In the genomic region with DNA sequence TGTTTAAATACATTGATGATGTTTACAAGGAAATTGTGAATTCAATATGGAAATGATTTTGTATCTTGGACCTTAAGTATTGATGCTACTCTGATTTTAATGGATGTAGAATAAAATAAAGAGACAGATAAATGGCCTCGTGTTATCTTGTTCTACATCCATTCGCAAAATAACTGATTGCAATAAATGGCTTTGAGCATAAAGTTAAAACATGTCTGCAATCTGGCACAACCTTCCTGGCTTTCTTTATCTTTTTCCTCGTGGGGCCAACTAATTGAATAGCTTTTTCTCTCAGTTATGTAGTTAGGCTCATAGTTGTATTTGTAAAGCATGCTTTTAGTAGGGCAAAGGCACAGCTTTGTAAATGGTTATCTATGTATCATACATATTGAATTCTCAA, we compare ENCODE assay signal across 31 cellular contexts.
"Had no signal": no experiment of that assay in that cellular context is flagged by ENCODE, and none has a peak within 500 bp of the region (broad histone marks: within the 10 kb centered on the region; RNA-seq: fewer than 3 reads in every experiment).

No MANE protein-coding gene starts in this region.

- H3K27ac ChIP-seq: adrenal gland, ascending aorta, body of pancreas, brain microvascular endothelial cell, breast epithelium, cardiac muscle cell had no signal

- H3K4me1 ChIP-seq: adrenal gland, ascending aorta, body of pancreas, breast epithelium had no signal

- H3K4me3 ChIP-seq: adrenal gland, ascending aorta, body of pancreas, breast epithelium, cardiac muscle cell had no signal

- H3K9me3 ChIP-seq: adrenal gland, ascending aorta, body of pancreas, breast epithelium had no signal

- H3K27me3 ChIP-seq: adrenal gland, ascending aorta, body of pancreas, brain microvascular endothelial cell, breast epithelium, cardiac muscle cell had no signal

- H3K36me3 ChIP-seq: adrenal gland, ascending aorta, brain microvascular endothelial cell, breast epithelium, cardiac muscle cell had no signal

- DNase-seq: activated effector memory CD4-positive, alpha-beta T cell treated with anti-CD3 and anti-CD28 coated beads, Interleukin-2, amount 50 U/mL, for 16 hours; activated effector memory CD4-positive, alpha-beta T cell treated with Interleukin-2 at 50 U/mL for 16 hours; activated gamma-delta T cell; activated gamma-delta T cell treated with Interleukin-2 at 50 U/mL for 16 hours; activated naive CD4-positive, alpha-beta T cell; activated naive CD4-positive, alpha-beta T cell treated with anti-CD3 and anti-CD28 coated beads for 36 hours; activated naive CD4-positive, alpha-beta T cell treated with anti-CD3 and anti-CD28 coated beads, Interleukin-2, amount 10 ng/mL, durations not matched to agents 7 days and 5 days; activated naive CD4-positive, alpha-beta T cell treated with anti-CD3 and anti-CD28 coated beads, Interleukin-2, amount 50 U/mL, for 16 hours; activated naive CD4-positive, alpha-beta T cell treated with Interleukin-2 at 50 U/mL for 16 hours; activated naive CD8-positive, alpha-beta T cell treated with anti-CD3 and anti-CD28 coated beads for 36 hours; activated naive CD8-positive, alpha-beta T cell treated with anti-CD3 and anti-CD28 coated beads, Interleukin-2, amount 10 ng/mL, durations not matched to agents 7 days and 5 days; activated naive CD8-positive, alpha-beta T cell treated with anti-CD3 and anti-CD28 coated beads, Interleukin-2, amount 50 U/mL, for 24 hours; activated T-cell treated with anti-CD3 and anti-CD28 coated beads, Interleukin-2, amount 50 U/mL, for 24 hours; activated T-cell treated with anti-CD3 and anti-CD28 coated beads, Interleukin-2, amount 50 U/mL, for 4 hours; activated T-cell treated with anti-CD3 and anti-CD28 coated beads, Interleukin-2, amount 50 U/mL, for 48 hours; activated T-cell treated with anti-CD3 and anti-CD28 coated beads, Interleukin-2, amount 50 U/mL, for 72 hours; adrenal gland; amniotic stem cell; amygdala; anterior cingulate cortex; aorta; body of pancreas; brain microvascular endothelial cell; caudate nucleus; central memory CD4-positive, alpha-beta T cell; cerebellar nuclear complex had no signal

- ATAC-seq: activated naive CD4-positive, alpha-beta T cell treated with anti-CD3 and anti-CD28 coated beads, Interleukin-2, amount 50 U/mL, for 72 hours; activated naive CD8-positive, alpha-beta T cell treated with anti-CD3 and anti-CD28 coated beads, Interleukin-2, amount 50 U/mL, for 24 hours; activated T-cell treated with anti-CD3 and anti-CD28 coated beads, Interleukin-2, amount 50 U/mL, for 4 hours; activated T-cell treated with anti-CD3 and anti-CD28 coated beads, Interleukin-2, amount 50 U/mL, for 72 hours; activated T-helper 17 cell treated with anti-CD3 and anti-CD28 coated beads, Interleukin-2, amount 50 U/mL, for 72 hours; body of pancreas had no signal
